19 cellular contexts compared by ENCODE assay signal in the genomic region with DNA sequence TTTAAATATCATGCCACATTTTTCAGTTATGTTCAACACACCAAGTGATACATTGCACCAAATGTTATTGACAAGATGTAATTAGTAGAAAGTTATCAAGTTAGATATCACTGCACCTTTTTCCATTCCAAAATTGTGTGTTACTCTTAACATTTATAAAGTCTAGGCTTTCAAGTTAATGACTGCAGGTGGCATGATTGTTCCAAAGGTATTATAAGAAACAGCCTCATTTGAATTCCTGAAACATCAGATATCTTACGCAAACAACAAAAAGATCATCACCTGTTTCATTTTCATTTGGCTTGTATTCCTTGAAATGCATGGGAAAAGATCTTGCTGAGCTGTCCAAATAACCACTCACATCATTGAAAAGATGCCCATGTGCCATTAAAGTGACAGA.
"Had no signal": no experiment of that assay in that cellular context is flagged by ENCODE, and none has a peak within 500 bp of the region (broad histone marks: within the 10 kb centered on the region; RNA-seq: fewer than 3 reads in every experiment).

No MANE protein-coding gene starts in this region.

- H3K4me2 ChIP-seq: hepatocyte had no signal

- H3K4me1 ChIP-seq: parathyroid adenoma, prostate gland had no signal

- H3K79me2 ChIP-seq: hepatocyte, parathyroid adenoma had no signal

- H2AFZ ChIP-seq: hepatocyte, parathyroid adenoma had no signal

- H3K27ac ChIP-seq: coronary artery, epithelial cell of prostate, hepatocyte, parathyroid adenoma, prostate gland, thoracic aorta had no signal

- H3K27me3 ChIP-seq: hepatocyte had no signal

- H3K36me3 ChIP-seq: prostate gland, thoracic aorta had no signal

- H3K4me3 ChIP-seq: coronary artery, hepatocyte, prostate gland, thoracic aorta had no signal

- H3K9ac ChIP-seq: parathyroid adenoma had no signal

- H3K9me3 ChIP-seq: prostate gland, thoracic aorta had no signal

- DNase-seq: effector memory CD8-positive, alpha-beta T cell; foreskin melanocyte; head of caudate nucleus; kidney; left colon; mammary epithelial cell; naive thymus-derived CD4-positive, alpha-beta T cell; nephron progenitor cell; stimulated activated CD4-positive, alpha-beta T cell treated with anti-CD3 and anti-CD28 coated beads, Interleukin-2, amount 100 ng/mL, for 24 hours; stimulated activated CD4-positive, alpha-beta T cell treated with anti-CD3 and anti-CD28 coated beads, Interleukin-4, amount 100 ng/mL, for 4 hours; stimulated activated naive B cell treated with anti-CD40 and anti-IgM and Interleukin-4, amounts not matched to agents 10 μg/mL and 1 μg/mL and 100 μg/mL, for 72 hours; stimulated activated naive CD8-positive, alpha-beta T cell treated with anti-CD3 and anti-CD28 coated beads, Interleukin-15, amount 100 ng/mL, for 72 hours had no signal

- ATAC-seq: effector memory CD8-positive, alpha-beta T cell; left colon; naive thymus-derived CD4-positive, alpha-beta T cell; sciatic nerve; stimulated activated naive B cell treated with anti-CD40 and anti-IgM and Interleukin-4, amounts not matched to agents 10 μg/mL and 1 μg/mL and 100 μg/mL, for 72 hours; stimulated activated naive CD8-positive, alpha-beta T cell treated with anti-CD3 and anti-CD28 coated beads, Interleukin-15, amount 100 ng/mL, for 72 hours had no signal
